Comparison of ENCODE assay signal across 34 cellular contexts in genomic region chrX:112863850-112864249, GRCh38.
"Had no signal": no experiment of that assay in that cellular context is flagged by ENCODE, and none has a peak within 500 bp of the region (broad histone marks: within the 10 kb centered on the region; RNA-seq: fewer than 3 reads in every experiment).

No MANE protein-coding gene starts in this region.

- H3K27ac ChIP-seq: brain microvascular endothelial cell, coronary artery, dorsolateral prefrontal cortex, foreskin keratinocyte, gastroesophageal sphincter, heart right ventricle, WERI-Rb-1 had no signal

- H3K27ac Mint-ChIP-seq: activated B cell treated with CpG ODN at 0.5 μM for 24 hours; activated CD4-positive, alpha-beta memory T cell treated with anti-CD3 and anti-CD28 coated beads for 36 hours; activated CD8-positive, alpha-beta memory T cell treated with anti-CD3 and anti-CD28 coated beads, Interleukin-2, amount 10 ng/mL, durations not matched to agents 7 days and 5 days; activated CD8-positive, alpha-beta T cell treated with anti-CD3 and anti-CD28 coated beads, Interleukin-2, amount 10 ng/mL, durations not matched to agents 7 days and 5 days; activated naive CD4-positive, alpha-beta T cell treated with anti-CD3 and anti-CD28 coated beads, Interleukin-2, amount 10 ng/mL, durations not matched to agents 7 days and 5 days; activated naive CD4-positive, alpha-beta T cell treated with anti-CD3 and anti-CD28 coated beads, Interleukin-2, amount 50 U/mL, for 72 hours; activated naive CD8-positive, alpha-beta T cell treated with anti-CD3 and anti-CD28 coated beads, Interleukin-2, amount 10 ng/mL, durations not matched to agents 7 days and 5 days; activated T-helper 1 cell treated with anti-CD3 and anti-CD28 coated beads, Interleukin-12 subunit alpha, Interleukin-12 subunit beta, Interleukin-2, Interleukin-4 antibody, amounts not matched to agents 30 ng/mL and 10 ng/mL and 1 ng/mL, durations not matched to agents 14 hours and 24 hours and 36 hours; dendritic cell treated with granulocyte-macrophage colony-stimulating factor and Interleukin-4, amounts not matched to agents 40 ng/mL and 50 ng/mL, for 4 days; endodermal cell; T-helper 17 cell; T-helper 2 cell treated with Interferon-gamma antibody and Interleukin-4, amounts not matched to agents 5 μg/mL and 100 μg/mL, for 36 hours had no signal

- H3K4me1 Mint-ChIP-seq: activated B cell treated with CpG ODN at 0.5 μM for 24 hours; activated naive CD4-positive, alpha-beta T cell treated with anti-CD3 and anti-CD28 coated beads, Interleukin-2, amount 10 ng/mL, durations not matched to agents 7 days and 5 days; activated naive CD8-positive, alpha-beta T cell treated with anti-CD3 and anti-CD28 coated beads, Interleukin-2, amount 10 ng/mL, durations not matched to agents 7 days and 5 days; central memory CD8-positive, alpha-beta T cell; T-helper 17 cell had no signal

- H3K27me3 Mint-ChIP-seq: activated B cell treated with CpG ODN at 0.5 μM for 24 hours; activated CD4-positive, alpha-beta memory T cell treated with anti-CD3 and anti-CD28 coated beads for 36 hours; activated naive CD4-positive, alpha-beta T cell treated with anti-CD3 and anti-CD28 coated beads, Interleukin-2, amount 10 ng/mL, durations not matched to agents 7 days and 5 days; activated naive CD8-positive, alpha-beta T cell treated with anti-CD3 and anti-CD28 coated beads, Interleukin-2, amount 10 ng/mL, durations not matched to agents 7 days and 5 days; central memory CD8-positive, alpha-beta T cell; dendritic cell treated with granulocyte-macrophage colony-stimulating factor and Interleukin-4, amounts not matched to agents 40 ng/mL and 50 ng/mL, for 4 days had no signal

- H3K4me3 Mint-ChIP-seq: activated B cell treated with CpG ODN at 0.5 μM for 24 hours; activated CD4-positive, alpha-beta memory T cell treated with anti-CD3 and anti-CD28 coated beads for 36 hours; activated CD8-positive, alpha-beta memory T cell treated with anti-CD3 and anti-CD28 coated beads, Interleukin-2, amount 10 ng/mL, durations not matched to agents 7 days and 5 days; activated CD8-positive, alpha-beta T cell treated with anti-CD3 and anti-CD28 coated beads, Interleukin-2, amount 10 ng/mL, durations not matched to agents 7 days and 5 days; activated naive CD4-positive, alpha-beta T cell treated with anti-CD3 and anti-CD28 coated beads, Interleukin-2, amount 10 ng/mL, durations not matched to agents 7 days and 5 days; activated naive CD8-positive, alpha-beta T cell treated with anti-CD3 and anti-CD28 coated beads, Interleukin-2, amount 10 ng/mL, durations not matched to agents 7 days and 5 days; activated T-helper 1 cell treated with anti-CD3 and anti-CD28 coated beads, Interleukin-12 subunit alpha, Interleukin-12 subunit beta, Interleukin-2, Interleukin-4 antibody, amounts not matched to agents 30 ng/mL and 10 ng/mL and 1 ng/mL, durations not matched to agents 14 hours and 24 hours and 36 hours; central memory CD8-positive, alpha-beta T cell; dendritic cell treated with granulocyte-macrophage colony-stimulating factor and Interleukin-4, amounts not matched to agents 40 ng/mL and 50 ng/mL, for 4 days; endodermal cell; T-helper 17 cell; T-helper 2 cell treated with Interferon-gamma antibody and Interleukin-4, amounts not matched to agents 5 μg/mL and 100 μg/mL, for 36 hours had no signal

- H3K9me3 Mint-ChIP-seq: activated B cell treated with CpG ODN at 0.5 μM for 24 hours; activated CD4-positive, alpha-beta memory T cell treated with anti-CD3 and anti-CD28 coated beads for 36 hours; activated naive CD4-positive, alpha-beta T cell treated with anti-CD3 and anti-CD28 coated beads, Interleukin-2, amount 10 ng/mL, durations not matched to agents 7 days and 5 days; activated naive CD4-positive, alpha-beta T cell treated with anti-CD3 and anti-CD28 coated beads, Interleukin-2, amount 50 U/mL, for 72 hours; activated naive CD8-positive, alpha-beta T cell treated with anti-CD3 and anti-CD28 coated beads, Interleukin-2, amount 10 ng/mL, durations not matched to agents 7 days and 5 days; activated T-helper 1 cell treated with anti-CD3 and anti-CD28 coated beads, Interleukin-12 subunit alpha, Interleukin-12 subunit beta, Interleukin-2, Interleukin-4 antibody, amounts not matched to agents 30 ng/mL and 10 ng/mL and 1 ng/mL, durations not matched to agents 14 hours and 24 hours and 36 hours; central memory CD8-positive, alpha-beta T cell; dendritic cell treated with granulocyte-macrophage colony-stimulating factor and Interleukin-4, amounts not matched to agents 40 ng/mL and 50 ng/mL, for 4 days; endodermal cell; T-helper 2 cell treated with Interferon-gamma antibody and Interleukin-4, amounts not matched to agents 5 μg/mL and 100 μg/mL, for 36 hours had no signal

- H3K36me3 ChIP-seq: brain microvascular endothelial cell, gastroesophageal sphincter, heart right ventricle, WERI-Rb-1 had no signal

- H3K9me3 ChIP-seq: gastroesophageal sphincter, heart right ventricle had no signal

- H3K36me3 Mint-ChIP-seq: activated CD4-positive, alpha-beta memory T cell treated with anti-CD3 and anti-CD28 coated beads for 36 hours; activated CD8-positive, alpha-beta memory T cell treated with anti-CD3 and anti-CD28 coated beads, Interleukin-2, amount 10 ng/mL, durations not matched to agents 7 days and 5 days; activated naive CD4-positive, alpha-beta T cell treated with anti-CD3 and anti-CD28 coated beads, Interleukin-2, amount 10 ng/mL, durations not matched to agents 7 days and 5 days; activated naive CD4-positive, alpha-beta T cell treated with anti-CD3 and anti-CD28 coated beads, Interleukin-2, amount 50 U/mL, for 72 hours; activated naive CD8-positive, alpha-beta T cell treated with anti-CD3 and anti-CD28 coated beads, Interleukin-2, amount 10 ng/mL, durations not matched to agents 7 days and 5 days had no signal

- H3K4me1 ChIP-seq: foreskin keratinocyte, gastroesophageal sphincter, heart right ventricle had no signal

- H3K4me3 ChIP-seq: coronary artery, dorsolateral prefrontal cortex, gastroesophageal sphincter, heart right ventricle had no signal

- H3K27me3 ChIP-seq: brain microvascular endothelial cell, foreskin keratinocyte, gastroesophageal sphincter had no signal

- ATAC-seq: activated CD4-positive, CD25-positive, alpha-beta regulatory T cell treated with anti-CD3 and anti-CD28 coated beads, Interleukin-2, amount 50 U/mL, for 24 hours; activated CD8-positive, alpha-beta memory T cell treated with anti-CD3 and anti-CD28 coated beads, Interleukin-2, amount 10 ng/mL, durations not matched to agents 7 days and 5 days; activated CD8-positive, alpha-beta T cell treated with anti-CD3 and anti-CD28 coated beads, Interleukin-2, amount 10 ng/mL, durations not matched to agents 7 days and 5 days; activated naive CD4-positive, alpha-beta T cell treated with anti-CD3 and anti-CD28 coated beads, Interleukin-2, amount 50 U/mL, for 72 hours; esophagus mucosa; foreskin keratinocyte; gastroesophageal sphincter; heart right ventricle; T-helper 17 cell had no signal

- DNase-seq: activated B cell treated with CpG ODN at 0.5 μM for 24 hours; activated CD4-positive, alpha-beta memory T cell treated with anti-CD3 and anti-CD28 coated beads for 36 hours; activated CD4-positive, alpha-beta T cell treated with anti-CD3 and anti-CD28 coated beads for 48 hours; activated CD8-positive, alpha-beta memory T cell treated with anti-CD3 and anti-CD28 coated beads, Interleukin-2, amount 10 ng/mL, durations not matched to agents 7 days and 5 days; activated CD8-positive, alpha-beta memory T cell treated with anti-CD3 and anti-CD28 coated beads, Interleukin-2, amount 50 U/mL, for 4 hours; activated CD8-positive, alpha-beta T cell treated with anti-CD3 and anti-CD28 coated beads, Interleukin-2, amount 10 ng/mL, durations not matched to agents 7 days and 5 days; activated gamma-delta T cell; activated naive CD4-positive, alpha-beta T cell; activated naive CD4-positive, alpha-beta T cell treated with anti-CD3 and anti-CD28 coated beads, Interleukin-2, amount 10 ng/mL, durations not matched to agents 7 days and 5 days; activated naive CD8-positive, alpha-beta T cell treated with anti-CD3 and anti-CD28 coated beads, Interleukin-2, amount 10 ng/mL, durations not matched to agents 7 days and 5 days; activated T-cell treated with anti-CD3 and anti-CD28 coated beads, Interleukin-2, amount 50 U/mL, for 1 hour; activated T-cell treated with anti-CD3 and anti-CD28 coated beads, Interleukin-2, amount 50 U/mL, for 48 hours; amniotic stem cell; anterior cingulate cortex; brain microvascular endothelial cell; dorsolateral prefrontal cortex; effector memory CD4-positive, alpha-beta T cell; endodermal cell; foreskin keratinocyte; heart right ventricle; T-helper 1 cell; T-helper 17 cell; T1000; WERI-Rb-1 had no signal

- FAIRE-seq: bronchial epithelial cell had no signal
